ENCODE assay signal across 1 cellular context in the genomic region with DNA sequence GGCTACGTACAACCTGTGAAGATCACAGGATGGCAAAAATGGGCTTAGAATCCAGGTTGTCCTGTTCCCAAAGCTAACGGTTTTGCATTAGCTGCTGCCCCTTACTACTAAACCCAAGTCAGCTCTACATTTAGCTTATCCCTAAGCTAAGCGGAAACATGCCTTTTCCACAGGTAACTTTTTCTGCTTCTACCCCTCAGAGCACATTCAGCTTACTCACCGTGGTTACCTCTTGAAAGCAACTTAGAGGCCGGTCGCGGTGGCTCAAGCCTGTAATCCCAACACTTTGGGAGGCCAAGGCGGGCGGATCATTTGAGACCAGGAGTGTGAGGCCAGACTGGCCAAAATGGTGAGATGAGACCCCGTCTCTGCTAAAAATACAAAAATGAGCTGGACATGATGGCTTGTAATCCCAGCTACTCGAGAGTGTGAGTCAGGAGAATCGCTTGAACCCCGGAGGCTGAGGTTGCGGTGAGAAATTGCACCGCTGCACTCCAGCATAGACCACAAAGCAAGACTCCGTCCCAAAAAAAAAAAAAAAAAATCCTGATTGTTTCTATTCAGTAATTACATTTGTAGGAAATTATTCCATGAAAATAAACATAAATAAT.
TF ChIP-seq lines count a peak whose summit lies in the region.

No MANE protein-coding gene starts in this region.

TF ChIP-seq in HepG2, 621 proteins besides CTCF, POLR2A, EP300 and RAD21 (continues in another document):
- TF ChIP-seq, protein P1, sequence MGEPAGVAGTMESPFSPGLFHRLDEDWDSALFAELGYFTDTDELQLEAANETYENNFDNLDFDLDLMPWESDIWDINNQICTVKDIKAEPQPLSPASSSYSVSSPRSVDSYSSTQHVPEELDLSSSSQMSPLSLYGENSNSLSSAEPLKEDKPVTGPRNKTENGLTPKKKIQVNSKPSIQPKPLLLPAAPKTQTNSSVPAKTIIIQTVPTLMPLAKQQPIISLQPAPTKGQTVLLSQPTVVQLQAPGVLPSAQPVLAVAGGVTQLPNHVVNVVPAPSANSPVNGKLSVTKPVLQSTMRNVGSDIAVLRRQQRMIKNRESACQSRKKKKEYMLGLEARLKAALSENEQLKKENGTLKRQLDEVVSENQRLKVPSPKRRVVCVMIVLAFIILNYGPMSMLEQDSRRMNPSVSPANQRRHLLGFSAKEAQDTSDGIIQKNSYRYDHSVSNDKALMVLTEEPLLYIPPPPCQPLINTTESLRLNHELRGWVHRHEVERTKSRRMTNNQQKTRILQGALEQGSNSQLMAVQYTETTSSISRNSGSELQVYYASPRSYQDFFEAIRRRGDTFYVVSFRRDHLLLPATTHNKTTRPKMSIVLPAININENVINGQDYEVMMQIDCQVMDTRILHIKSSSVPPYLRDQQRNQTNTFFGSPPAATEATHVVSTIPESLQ (CRISPR knock-in tag; conservative IDR thresholded peaks at IDR 0.05), result 0 out of 2 replicates have a peak, but pooled peaks have one; percentile 46
- TF ChIP-seq, protein P2, sequence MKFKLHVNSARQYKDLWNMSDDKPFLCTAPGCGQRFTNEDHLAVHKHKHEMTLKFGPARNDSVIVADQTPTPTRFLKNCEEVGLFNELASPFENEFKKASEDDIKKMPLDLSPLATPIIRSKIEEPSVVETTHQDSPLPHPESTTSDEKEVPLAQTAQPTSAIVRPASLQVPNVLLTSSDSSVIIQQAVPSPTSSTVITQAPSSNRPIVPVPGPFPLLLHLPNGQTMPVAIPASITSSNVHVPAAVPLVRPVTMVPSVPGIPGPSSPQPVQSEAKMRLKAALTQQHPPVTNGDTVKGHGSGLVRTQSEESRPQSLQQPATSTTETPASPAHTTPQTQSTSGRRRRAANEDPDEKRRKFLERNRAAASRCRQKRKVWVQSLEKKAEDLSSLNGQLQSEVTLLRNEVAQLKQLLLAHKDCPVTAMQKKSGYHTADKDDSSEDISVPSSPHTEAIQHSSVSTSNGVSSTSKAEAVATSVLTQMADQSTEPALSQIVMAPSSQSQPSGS (CRISPR knock-in tag; IDR thresholded peaks at IDR 0.05), result no peak
- TF ChIP-seq ZNF317 (CRISPR knock-in tag; IDR thresholded peaks at IDR 0.05), result 0 out of 2 replicates have a peak, but pooled peaks have one; percentile 37
- TF ChIP-seq, protein P3, sequence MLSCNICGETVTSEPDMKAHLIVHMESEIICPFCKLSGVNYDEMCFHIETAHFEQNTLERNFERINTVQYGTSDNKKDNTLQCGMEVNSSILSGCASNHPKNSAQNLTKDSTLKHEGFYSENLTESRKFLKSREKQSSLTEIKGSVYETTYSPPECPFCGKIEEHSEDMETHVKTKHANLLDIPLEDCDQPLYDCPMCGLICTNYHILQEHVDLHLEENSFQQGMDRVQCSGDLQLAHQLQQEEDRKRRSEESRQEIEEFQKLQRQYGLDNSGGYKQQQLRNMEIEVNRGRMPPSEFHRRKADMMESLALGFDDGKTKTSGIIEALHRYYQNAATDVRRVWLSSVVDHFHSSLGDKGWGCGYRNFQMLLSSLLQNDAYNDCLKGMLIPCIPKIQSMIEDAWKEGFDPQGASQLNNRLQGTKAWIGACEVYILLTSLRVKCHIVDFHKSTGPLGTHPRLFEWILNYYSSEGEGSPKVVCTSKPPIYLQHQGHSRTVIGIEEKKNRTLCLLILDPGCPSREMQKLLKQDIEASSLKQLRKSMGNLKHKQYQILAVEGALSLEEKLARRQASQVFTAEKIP (CRISPR knock-in tag; IDR thresholded peaks at IDR 0.05; ENCODE audit: borderline replicate concordance), result no peak
- TF ChIP-seq, protein P4, sequence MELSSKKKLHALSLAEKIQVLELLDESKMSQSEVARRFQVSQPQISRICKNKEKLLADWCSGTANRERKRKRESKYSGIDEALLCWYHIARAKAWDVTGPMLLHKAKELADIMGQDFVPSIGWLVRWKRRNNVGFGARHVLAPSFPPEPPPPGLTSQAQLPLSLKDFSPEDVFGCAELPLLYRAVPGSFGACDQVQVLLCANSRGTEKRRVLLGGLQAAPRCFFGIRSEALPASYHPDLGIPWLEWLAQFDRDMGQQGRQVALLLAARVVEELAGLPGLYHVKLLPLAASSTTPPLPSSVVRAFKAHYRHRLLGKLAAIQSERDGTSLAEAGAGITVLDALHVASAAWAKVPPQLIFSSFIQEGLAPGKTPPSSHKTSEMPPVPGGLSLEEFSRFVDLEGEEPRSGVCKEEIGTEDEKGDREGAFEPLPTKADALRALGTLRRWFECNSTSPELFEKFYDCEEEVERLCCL (CRISPR knock-in tag; IDR thresholded peaks at IDR 0.05; ENCODE audit: borderline replicate concordance), result no peak
- TF ChIP-seq ARID2 (CRISPR knock-in tag; IDR thresholded peaks at IDR 0.05; ENCODE audit: borderline replicate concordance), result 0 out of 2 replicates have a peak, but pooled peaks have one; percentile 19
- TF ChIP-seq, protein P5, sequence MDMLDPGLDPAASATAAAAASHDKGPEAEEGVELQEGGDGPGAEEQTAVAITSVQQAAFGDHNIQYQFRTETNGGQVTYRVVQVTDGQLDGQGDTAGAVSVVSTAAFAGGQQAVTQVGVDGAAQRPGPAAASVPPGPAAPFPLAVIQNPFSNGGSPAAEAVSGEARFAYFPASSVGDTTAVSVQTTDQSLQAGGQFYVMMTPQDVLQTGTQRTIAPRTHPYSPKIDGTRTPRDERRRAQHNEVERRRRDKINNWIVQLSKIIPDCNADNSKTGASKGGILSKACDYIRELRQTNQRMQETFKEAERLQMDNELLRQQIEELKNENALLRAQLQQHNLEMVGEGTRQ (IDR thresholded peaks at IDR 0.05; ENCODE audit: low read depth, low read length), result no peak
- TF ChIP-seq, protein P5 (CRISPR knock-in tag; IDR thresholded peaks at IDR 0.05; ENCODE audit: borderline replicate concordance), result no peak
- no peak for TF ChIP-seq ZNF564 (CRISPR knock-in tag; IDR thresholded peaks at IDR 0.05)
- TF ChIP-seq, protein P6, sequence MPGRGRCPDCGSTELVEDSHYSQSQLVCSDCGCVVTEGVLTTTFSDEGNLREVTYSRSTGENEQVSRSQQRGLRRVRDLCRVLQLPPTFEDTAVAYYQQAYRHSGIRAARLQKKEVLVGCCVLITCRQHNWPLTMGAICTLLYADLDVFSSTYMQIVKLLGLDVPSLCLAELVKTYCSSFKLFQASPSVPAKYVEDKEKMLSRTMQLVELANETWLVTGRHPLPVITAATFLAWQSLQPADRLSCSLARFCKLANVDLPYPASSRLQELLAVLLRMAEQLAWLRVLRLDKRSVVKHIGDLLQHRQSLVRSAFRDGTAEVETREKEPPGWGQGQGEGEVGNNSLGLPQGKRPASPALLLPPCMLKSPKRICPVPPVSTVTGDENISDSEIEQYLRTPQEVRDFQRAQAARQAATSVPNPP (CRISPR knock-in tag; IDR thresholded peaks at IDR 0.05), result no peak
- no peak for TF ChIP-seq ZFY (CRISPR knock-in tag; IDR thresholded peaks at IDR 0.05)
- TF ChIP-seq ZNF30 (CRISPR knock-in tag; IDR thresholded peaks at IDR 0.05), result 0 out of 2 replicates have a peak, but pooled peaks have one; percentile 42
- no peak for TF ChIP-seq ZEB1 (IDR thresholded peaks at IDR 0.05; ENCODE audit: insufficient replicate concordance, low read depth)
- TF ChIP-seq IRX3 (CRISPR knock-in tag; IDR thresholded peaks at IDR 0.05; ENCODE audit: borderline replicate concordance, low read depth), result peak; percentile 58; the same call in 1 of the 2 replicates
- TF ChIP-seq, protein P7, sequence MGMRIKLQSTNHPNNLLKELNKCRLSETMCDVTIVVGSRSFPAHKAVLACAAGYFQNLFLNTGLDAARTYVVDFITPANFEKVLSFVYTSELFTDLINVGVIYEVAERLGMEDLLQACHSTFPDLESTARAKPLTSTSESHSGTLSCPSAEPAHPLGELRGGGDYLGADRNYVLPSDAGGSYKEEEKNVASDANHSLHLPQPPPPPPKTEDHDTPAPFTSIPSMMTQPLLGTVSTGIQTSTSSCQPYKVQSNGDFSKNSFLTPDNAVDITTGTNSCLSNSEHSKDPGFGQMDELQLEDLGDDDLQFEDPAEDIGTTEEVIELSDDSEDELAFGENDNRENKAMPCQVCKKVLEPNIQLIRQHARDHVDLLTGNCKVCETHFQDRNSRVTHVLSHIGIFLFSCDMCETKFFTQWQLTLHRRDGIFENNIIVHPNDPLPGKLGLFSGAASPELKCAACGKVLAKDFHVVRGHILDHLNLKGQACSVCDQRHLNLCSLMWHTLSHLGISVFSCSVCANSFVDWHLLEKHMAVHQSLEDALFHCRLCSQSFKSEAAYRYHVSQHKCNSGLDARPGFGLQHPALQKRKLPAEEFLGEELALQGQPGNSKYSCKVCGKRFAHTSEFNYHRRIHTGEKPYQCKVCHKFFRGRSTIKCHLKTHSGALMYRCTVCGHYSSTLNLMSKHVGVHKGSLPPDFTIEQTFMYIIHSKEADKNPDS (CRISPR knock-in tag; IDR thresholded peaks at IDR 0.05), result 0 out of 2 replicates have a peak, but pooled peaks have one; percentile 28
- TF ChIP-seq, protein P8, sequence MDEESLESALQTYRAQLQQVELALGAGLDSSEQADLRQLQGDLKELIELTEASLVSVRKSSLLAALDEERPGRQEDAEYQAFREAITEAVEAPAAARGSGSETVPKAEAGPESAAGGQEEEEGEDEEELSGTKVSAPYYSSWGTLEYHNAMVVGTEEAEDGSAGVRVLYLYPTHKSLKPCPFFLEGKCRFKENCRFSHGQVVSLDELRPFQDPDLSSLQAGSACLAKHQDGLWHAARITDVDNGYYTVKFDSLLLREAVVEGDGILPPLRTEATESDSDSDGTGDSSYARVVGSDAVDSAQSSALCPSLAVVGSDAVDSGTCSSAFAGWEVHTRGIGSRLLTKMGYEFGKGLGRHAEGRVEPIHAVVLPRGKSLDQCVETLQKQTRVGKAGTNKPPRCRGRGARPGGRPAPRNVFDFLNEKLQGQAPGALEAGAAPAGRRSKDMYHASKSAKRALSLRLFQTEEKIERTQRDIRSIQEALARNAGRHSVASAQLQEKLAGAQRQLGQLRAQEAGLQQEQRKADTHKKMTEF (CRISPR knock-in tag; IDR thresholded peaks at IDR 0.05), result no peak
- TF ChIP-seq KAT7 (CRISPR knock-in tag; IDR thresholded peaks at IDR 0.05; ENCODE audit: borderline replicate concordance), result no peak
- no peak for TF ChIP-seq KDM1A (CRISPR knock-in tag; IDR thresholded peaks at IDR 0.05)
- TF ChIP-seq, protein P9, sequence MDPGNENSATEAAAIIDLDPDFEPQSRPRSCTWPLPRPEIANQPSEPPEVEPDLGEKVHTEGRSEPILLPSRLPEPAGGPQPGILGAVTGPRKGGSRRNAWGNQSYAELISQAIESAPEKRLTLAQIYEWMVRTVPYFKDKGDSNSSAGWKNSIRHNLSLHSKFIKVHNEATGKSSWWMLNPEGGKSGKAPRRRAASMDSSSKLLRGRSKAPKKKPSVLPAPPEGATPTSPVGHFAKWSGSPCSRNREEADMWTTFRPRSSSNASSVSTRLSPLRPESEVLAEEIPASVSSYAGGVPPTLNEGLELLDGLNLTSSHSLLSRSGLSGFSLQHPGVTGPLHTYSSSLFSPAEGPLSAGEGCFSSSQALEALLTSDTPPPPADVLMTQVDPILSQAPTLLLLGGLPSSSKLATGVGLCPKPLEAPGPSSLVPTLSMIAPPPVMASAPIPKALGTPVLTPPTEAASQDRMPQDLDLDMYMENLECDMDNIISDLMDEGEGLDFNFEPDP (CRISPR knock-in tag; conservative IDR thresholded peaks at IDR 0.05), result 0 out of 2 replicates have a peak, but pooled peaks have one; percentile 71
- TF ChIP-seq LCORL (IDR thresholded peaks at IDR 0.05), result no peak
- TF ChIP-seq LCORL (CRISPR knock-in tag; IDR thresholded peaks at IDR 0.05), result no peak
- 0 out of 2 replicates have a peak, but pooled peaks have one; percentile 4 for TF ChIP-seq MIER2 (CRISPR knock-in tag; IDR thresholded peaks at IDR 0.05)
- TF ChIP-seq, protein P10, sequence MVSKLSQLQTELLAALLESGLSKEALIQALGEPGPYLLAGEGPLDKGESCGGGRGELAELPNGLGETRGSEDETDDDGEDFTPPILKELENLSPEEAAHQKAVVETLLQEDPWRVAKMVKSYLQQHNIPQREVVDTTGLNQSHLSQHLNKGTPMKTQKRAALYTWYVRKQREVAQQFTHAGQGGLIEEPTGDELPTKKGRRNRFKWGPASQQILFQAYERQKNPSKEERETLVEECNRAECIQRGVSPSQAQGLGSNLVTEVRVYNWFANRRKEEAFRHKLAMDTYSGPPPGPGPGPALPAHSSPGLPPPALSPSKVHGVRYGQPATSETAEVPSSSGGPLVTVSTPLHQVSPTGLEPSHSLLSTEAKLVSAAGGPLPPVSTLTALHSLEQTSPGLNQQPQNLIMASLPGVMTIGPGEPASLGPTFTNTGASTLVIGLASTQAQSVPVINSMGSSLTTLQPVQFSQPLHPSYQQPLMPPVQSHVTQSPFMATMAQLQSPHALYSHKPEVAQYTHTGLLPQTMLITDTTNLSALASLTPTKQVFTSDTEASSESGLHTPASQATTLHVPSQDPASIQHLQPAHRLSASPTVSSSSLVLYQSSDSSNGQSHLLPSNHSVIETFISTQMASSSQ (IDR thresholded peaks at IDR 0.05; ENCODE audit: low read depth), result no peak
- TF ChIP-seq, protein P10 (CRISPR knock-in tag; IDR thresholded peaks at IDR 0.05; ENCODE audit: borderline replicate concordance), result no peak
- no peak for TF ChIP-seq ZNF652 (CRISPR knock-in tag; IDR thresholded peaks at IDR 0.05; ENCODE audit: borderline replicate concordance, low read depth)
- TF ChIP-seq, protein P11, sequence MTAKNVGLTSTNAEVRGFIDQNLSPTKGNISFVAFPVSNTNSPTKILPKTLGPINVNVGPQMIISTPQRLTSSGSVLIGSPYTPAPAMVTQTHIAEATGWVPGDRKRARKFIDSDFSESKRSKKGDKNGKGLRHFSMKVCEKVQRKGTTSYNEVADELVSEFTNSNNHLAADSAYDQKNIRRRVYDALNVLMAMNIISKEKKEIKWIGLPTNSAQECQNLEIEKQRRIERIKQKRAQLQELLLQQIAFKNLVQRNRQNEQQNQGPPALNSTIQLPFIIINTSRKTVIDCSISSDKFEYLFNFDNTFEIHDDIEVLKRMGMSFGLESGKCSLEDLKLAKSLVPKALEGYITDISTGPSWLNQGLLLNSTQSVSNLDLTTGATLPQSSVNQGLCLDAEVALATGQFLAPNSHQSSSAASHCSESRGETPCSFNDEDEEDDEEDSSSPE (CRISPR knock-in tag; IDR thresholded peaks at IDR 0.05), result no peak
- TF ChIP-seq TGIF2 (CRISPR knock-in tag; IDR thresholded peaks at IDR 0.05), result no peak
